Comparison of ENCODE assay signal across 8 cellular contexts in the genomic region with DNA sequence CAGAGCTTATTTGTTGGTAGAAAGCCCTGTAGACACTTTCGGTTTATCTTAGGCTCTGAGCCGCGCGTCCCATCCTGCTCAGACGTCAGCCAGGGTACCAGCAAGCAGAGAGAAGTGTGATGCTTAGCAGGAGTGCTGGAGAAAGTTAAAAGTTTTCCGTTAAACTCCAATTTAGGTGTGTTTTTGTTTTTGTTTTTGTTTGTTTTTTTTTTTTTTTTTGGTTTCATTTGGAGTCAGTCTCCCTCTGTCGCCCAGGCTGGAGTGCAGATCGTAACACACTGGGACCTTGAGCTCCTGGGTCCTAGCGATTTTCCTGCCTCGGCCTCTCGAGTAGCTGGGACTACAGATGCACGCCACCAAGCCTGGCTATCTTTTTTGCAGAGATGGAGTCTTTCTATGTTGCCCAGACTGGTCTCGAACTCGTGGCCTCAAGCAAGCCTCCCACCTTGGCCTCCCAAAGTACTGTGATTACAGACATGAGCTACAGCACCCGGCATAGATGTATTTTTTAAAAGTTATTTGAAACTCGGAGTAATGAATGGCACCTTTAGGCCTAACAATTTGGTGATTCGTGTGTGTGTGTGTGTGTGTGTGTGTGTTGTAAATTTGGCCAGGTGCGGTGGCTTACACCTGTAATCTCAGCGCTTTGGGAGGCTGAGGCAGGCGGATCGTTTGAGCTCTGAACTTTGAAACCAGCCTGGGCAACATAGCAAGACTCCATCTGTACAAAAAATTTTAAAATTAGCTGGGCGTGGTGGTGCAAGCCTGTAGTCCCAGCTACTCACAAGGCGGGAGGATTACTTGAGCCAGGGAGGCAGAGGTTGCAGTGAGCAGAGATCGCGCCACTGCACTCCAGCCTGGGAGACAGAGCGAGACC. TPM values are rescaled to one million over a fixed set of nuclear protein-coding genes. Genes with fewer than 3 reads are reported as not detected.
DNase-seq lines count a peak whose midpoint lies in the region; ATAC-seq and TF ChIP-seq lines count a peak whose summit lies in the region.

No MANE protein-coding gene starts in this region.

- peak overlapping the region; percentile 80 for H2AFZ ChIP-seq in fibroblast of lung (ENCODE audit: low read length)

- H3K4me3 ChIP-seq in BLaER1: peak overlapping the region; percentile 90
- peak overlapping the region; percentile 76 to 80 (median 77) for H3K4me3 ChIP-seq in fibroblast of lung (replicated peaks in 1 of 4; ENCODE audit: control extremely low read depth in 1 of 4, insufficient read depth in 1 of 4, low read depth in 3 of 4, low read length in 4 of 4)

- H3K79me2 ChIP-seq in fibroblast of lung (ENCODE audit: control insufficient read depth, insufficient read depth, low read length): peaks cover 17% of the 10 kb centered on the region

- H3K36me3 ChIP-seq in BLaER1 (no peaks in the 10 kb centered on the region), fibroblast of lung (ENCODE audit: control insufficient read depth, insufficient read depth, low read length) (no peaks in the 10 kb centered on the region)

- H3K36me3 Mint-ChIP-seq in T-helper 17 cell (ENCODE audit: low read depth): no peaks in the 10 kb centered on the region

- H3K27me3 ChIP-seq in BLaER1 (no peaks in the 10 kb centered on the region), fibroblast of lung (ENCODE audit: control insufficient read depth, insufficient read depth, low read length) (no peaks in the 10 kb centered on the region)

- H3K4me2 ChIP-seq in BLaER1 (peak overlapping the region; percentile 90), fibroblast of lung (ENCODE audit: extremely low read depth, insufficient read depth, low read length) (peak overlapping the region; percentile 89)

- peaks cover 4% of the 10 kb centered on the region for H3K27me3 Mint-ChIP-seq in T-helper 17 cell

- H3K4me1 Mint-ChIP-seq in T-helper 17 cell: peaks cover 11% of the 10 kb centered on the region

- peak overlapping the region; percentile 98 for H3K4me3 Mint-ChIP-seq in T-helper 17 cell

- peaks cover 7% of the 10 kb centered on the region; the same call in 1 of the 2 replicates for H4K20me1 ChIP-seq in BLaER1
- no peaks in the 10 kb centered on the region for H4K20me1 ChIP-seq in fibroblast of lung (ENCODE audit: control insufficient read depth, extremely low read depth, insufficient read depth, low read length)

- H3K9ac ChIP-seq in BLaER1: peak overlapping the region; percentile 78
- H3K9ac ChIP-seq in fibroblast of lung (ENCODE audit: insufficient read depth, low read length): peak overlapping the region; percentile 56

- H3K9me3 ChIP-seq in BLaER1: no peaks in the 10 kb centered on the region
- H3K9me3 ChIP-seq in T-helper 17 cell (ENCODE audit: control insufficient read depth, low read length, poor library complexity, severe bottlenecking): no peaks in the 10 kb centered on the region
- H3K9me3 ChIP-seq in fibroblast of lung (ENCODE audit: control insufficient read depth, insufficient read depth, low read depth, low read length): no peaks in the 10 kb centered on the region

- H3K27ac ChIP-seq in BLaER1: peak overlapping the region; percentile 76
- peak overlapping the region; percentile 66 for H3K27ac ChIP-seq in fibroblast of lung (ENCODE audit: insufficient read depth, low read length)

- ATAC-seq in GM21529 (IDR thresholded peaks at IDR 0.05; ENCODE audit: unreplicated experiment) (peak; percentile 26), T-helper 17 cell (peak; percentile 44), omental fat pad (ENCODE audit: low FRiP score) (no peak)

- peaks cover 68% of the 10 kb centered on the region for H3K4me1 ChIP-seq in BLaER1
- peaks cover 2% of the 10 kb centered on the region for H3K4me1 ChIP-seq in fibroblast of lung (ENCODE audit: control insufficient read depth, extremely low read depth, insufficient read depth, low read length)

- TF ChIP-seq CTCF in fibroblast of lung (conservative IDR thresholded peaks at IDR 0.05 in 1 of 2, IDR thresholded peaks at IDR 0.05 in 1 of 2; ENCODE audit: low read depth in 1 of 2, low read length in 2 of 2) (no peak), omental fat pad (IDR thresholded peaks at IDR 0.05) (no peak)

- DNase-seq in T-helper 17 cell (no peak), fibroblast of lung (ENCODE audit: low read depth in 2 of 2) (peak in 1 of 2 donors; percentile 64), renal cortical epithelial cell (ENCODE audit: low read depth) (peak; percentile 47), omental fat pad (ENCODE audit: low spot score) (no peak), SKM-1 (lab: John Stamatoyannopoulos, UW; ENCODE audit: unreplicated experiment) (no peak)
- no peak for DNase-seq in NK-92 treated with Interleukin-12 subunit alpha and Interleukin-12 subunit beta, amount 100 ng/mL, for 24 hours (lab: John Stamatoyannopoulos, UW)

- H3K27ac Mint-ChIP-seq in T-helper 17 cell: peak overlapping the region; percentile 86

RNA-seq across cellular contexts. Expression of a gene that starts 1.3 kb away (rescaled TPM):
- 1 to 10 TPM; 2.6 to 6.9 TPM for total RNA-seq in T-helper 17 cell
- 15.2 and 27.2 TPM in 2 replicates for total RNA-seq in fibroblast of lung
- polyA plus RNA-seq in fibroblast of lung: 30.0 and 31.3 TPM in 2 replicates
- 18.1 and 22.7 TPM in 2 replicates for polyA plus RNA-seq in fibroblast of lung (2012)
- 49.9 and 55.8 TPM in 2 replicates for polyA minus RNA-seq in fibroblast of lung (ENCODE audit: low replicate concordance)
- total RNA-seq in renal cortical epithelial cell: 10.1 and 22.0 TPM in 2 replicates
- 10 to 100 TPM; 24.9 to 51.2 (median 27.2) TPM for total RNA-seq in omental fat pad

RNA-seq across cellular contexts. Expression of a gene that starts 32.0 kb away (rescaled TPM):
- total RNA-seq in T-helper 17 cell (not detected), fibroblast of lung (1.2 and 1.3 TPM in 2 replicates), renal cortical epithelial cell (not detected in 2 replicates), omental fat pad (1 to 10 TPM in 3 of 4 donors, not detected in 1; 1.4 to 3.0 (median 1.6) TPM)
- 0.94 and 1.5 TPM in 2 replicates for polyA plus RNA-seq in fibroblast of lung
- 2.9 and 4.1 TPM in 2 replicates for polyA plus RNA-seq in fibroblast of lung (2012)
- polyA minus RNA-seq in fibroblast of lung (ENCODE audit: low replicate concordance): not detected in 2 replicates
